ENCODE assay signal across 17 cellular contexts in the genomic region with DNA sequence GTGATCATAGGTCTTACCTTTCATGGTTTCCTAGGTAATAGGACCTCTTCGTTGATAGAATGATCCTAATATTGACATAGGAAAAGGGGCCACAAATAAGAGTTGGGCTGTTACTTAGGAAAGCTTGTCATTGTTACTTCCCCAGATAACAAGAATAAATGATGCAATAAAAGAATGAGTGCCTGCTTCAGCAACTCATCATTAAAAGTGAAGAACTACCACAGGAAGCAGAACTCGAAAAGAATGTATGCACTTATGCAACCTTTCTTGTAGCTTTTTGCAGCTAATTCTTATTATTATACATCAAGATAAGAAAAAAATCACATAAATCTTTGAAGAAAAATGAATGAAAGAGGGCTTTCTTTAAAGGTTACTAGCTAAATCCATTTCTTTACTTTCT.
"Had no signal": no experiment of that assay in that cellular context is flagged by ENCODE, and none has a peak within 500 bp of the region (broad histone marks: within the 10 kb centered on the region; RNA-seq: fewer than 3 reads in every experiment).

No MANE protein-coding gene starts in this region.

- H3K79me2 ChIP-seq: parathyroid adenoma had no signal

- H3K36me3 ChIP-seq: tibial artery had no signal

- H3K27me3 ChIP-seq: tibial artery had no signal

- ATAC-seq: activated CD8-positive, alpha-beta T cell treated with anti-CD3 and anti-CD28 coated beads for 36 hours; activated naive CD8-positive, alpha-beta T cell treated with anti-CD3 and anti-CD28 coated beads, Interleukin-2, amount 50 U/mL, for 24 hours; left cardiac atrium; stimulated activated effector memory CD8-positive, alpha-beta T cell treated with anti-CD3 and anti-CD28 coated beads, Interleukin-12 subunit alpha, Interleukin-12 subunit beta, amount 100 ng/mL, for 72 hours had no signal

- H2AFZ ChIP-seq: parathyroid adenoma had no signal

- H3K27ac ChIP-seq: coronary artery, parathyroid adenoma, tibial artery had no signal

- H3K9ac ChIP-seq: parathyroid adenoma had no signal

- DNase-seq: activated CD4-positive, alpha-beta T cell treated with anti-CD3 and anti-CD28 coated beads for 4 hours; activated CD8-positive, alpha-beta memory T cell treated with anti-CD3 and anti-CD28 coated beads, Interleukin-2, amount 50 U/mL, for 4 hours; activated CD8-positive, alpha-beta T cell treated with anti-CD3 and anti-CD28 coated beads for 36 hours; activated naive CD4-positive, alpha-beta T cell; activated naive CD8-positive, alpha-beta T cell treated with anti-CD3 and anti-CD28 coated beads, Interleukin-2, amount 50 U/mL, for 24 hours; caudate nucleus; effector CD4-positive, alpha-beta T cell; immature natural killer cell; left cardiac atrium; naive B cell; small intestine; T-helper 1 cell; tibial artery had no signal

- H3K9me3 ChIP-seq: tibial artery had no signal

- H3K4me1 ChIP-seq: parathyroid adenoma had no signal

- H3K4me3 ChIP-seq: coronary artery, lung, tibial artery had no signal
